1 cellular context compared by ENCODE assay signal in the genomic region with DNA sequence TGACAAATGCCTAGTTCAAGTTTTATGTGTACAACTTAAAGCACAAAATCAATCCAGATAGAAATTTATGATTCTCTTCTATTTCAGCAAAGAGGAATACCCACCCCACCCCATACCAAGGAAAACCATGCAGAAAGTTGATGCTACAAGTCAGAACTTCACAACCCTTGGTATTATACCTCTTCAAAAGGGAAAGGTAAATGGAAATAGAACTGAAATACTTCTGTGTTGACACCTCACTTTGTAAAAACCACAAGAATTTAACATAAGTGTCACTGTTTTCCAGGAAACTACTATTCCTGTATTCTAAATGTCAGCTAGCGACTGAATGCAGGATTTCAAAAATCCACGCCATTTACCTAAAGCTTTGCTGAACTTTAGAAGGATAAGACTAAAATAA.
TF ChIP-seq lines count a peak whose summit lies in the region.

No MANE protein-coding gene starts in this region.

TF ChIP-seq in endothelial cell of umbilical vein, 7 proteins besides CTCF, POLR2A, EP300 and RAD21:
- TF ChIP-seq EZH2 (IDR thresholded peaks at IDR 0.05; ENCODE audit: borderline replicate concordance, low read depth, low read length, severe bottlenecking), result no peak
- no peak for TF ChIP-seq GATA2 (IDR thresholded peaks at IDR 0.05; ENCODE audit: insufficient read depth, insufficient read length, low read depth, low read length)
- TF ChIP-seq POLR2AphosphoS5 (IDR thresholded peaks at IDR 0.05; ENCODE audit: insufficient read depth, low read depth, low read length), result no peak
- no peak for TF ChIP-seq MAX (IDR thresholded peaks at IDR 0.05; ENCODE audit: insufficient read depth, insufficient read length)
- TF ChIP-seq MYC (IDR thresholded peaks at IDR 0.05; ENCODE audit: low read depth, low read length), result no peak
- no peak for TF ChIP-seq JUN (IDR thresholded peaks at IDR 0.05; ENCODE audit: borderline replicate concordance, insufficient read depth, insufficient read length, low read depth)
- TF ChIP-seq FOS (IDR thresholded peaks at IDR 0.05; ENCODE audit: borderline replicate concordance, insufficient read depth, low read length), result no peak
